Comparison of ENCODE assay signal across 8 cellular contexts in the genomic region with DNA sequence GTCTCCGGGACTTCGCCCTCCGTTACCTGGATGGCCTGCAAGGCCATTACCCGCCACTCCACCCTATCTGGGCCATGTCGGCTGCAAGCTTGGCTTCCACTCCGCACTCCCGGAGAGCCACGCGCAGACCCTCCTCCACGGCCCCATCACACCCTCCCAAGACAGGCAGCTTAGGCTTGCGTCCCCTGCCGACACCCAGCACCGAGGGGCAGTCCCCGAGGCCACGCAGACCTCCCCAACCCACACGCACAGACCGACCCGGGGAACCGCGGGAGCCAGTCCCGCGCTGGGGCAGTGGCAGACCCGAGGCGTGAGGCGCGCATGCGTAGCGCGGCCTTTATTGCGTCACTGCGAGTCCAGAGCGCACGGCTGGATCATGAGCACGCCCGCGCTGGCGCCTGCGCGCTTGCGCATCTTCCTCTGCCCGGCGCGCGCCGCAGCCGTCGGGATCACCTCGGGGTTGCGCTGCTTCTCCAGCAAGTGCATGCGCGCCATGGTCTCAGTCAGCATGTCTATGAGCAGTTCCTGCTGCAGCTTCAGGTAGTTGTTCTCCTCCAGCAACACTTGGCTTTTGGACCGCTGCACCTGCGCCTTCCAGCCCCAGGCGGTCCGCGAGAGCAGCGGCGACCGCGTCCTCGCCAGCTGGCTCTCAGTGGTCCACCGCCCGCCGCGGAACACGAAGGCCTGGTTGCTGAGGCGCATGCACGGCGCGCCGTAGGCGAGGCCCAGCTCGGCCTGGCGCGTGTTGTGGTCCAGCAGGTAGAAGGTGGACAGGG. TPM values are rescaled to one million over a fixed set of nuclear protein-coding genes. Genes with fewer than 3 reads are reported as not detected.
A peak's percentile ranks its signal among the peaks of the same experiment; 100 is the strongest.
DNase-seq lines count a peak whose midpoint lies in the region; ATAC-seq and TF ChIP-seq lines count a peak whose summit lies in the region.

No MANE protein-coding gene starts in this region.

- H3K27ac ChIP-seq in HCT116 (ENCODE audit: low read depth, low read length): peak overlapping the region; percentile 83
- peak overlapping the region; percentile 40 for H3K27ac ChIP-seq in MM.1S (ENCODE audit: low read length)
- peak overlapping the region; percentile 78 for H3K27ac ChIP-seq in stomach smooth muscle (ENCODE audit: low read length)

- H2AFZ ChIP-seq in HCT116 (ENCODE audit: low read depth, low read length, poor library complexity, severe bottlenecking) (no peak overlapping the region), MM.1S (ENCODE audit: low read length) (peak overlapping the region; percentile 99), neuron (ENCODE audit: low read depth, low read length) (peak overlapping the region; percentile 46)

- RAD21 ChIA-PET in HCT116 (lab: Charles Lee; ENCODE audit: low non-redundant PET in 1 of 2, low total read pairs in 2 of 2, uncharacterized antibody in 2 of 2, unreplicated experiment in 2 of 2): no interaction called here

- no peak for TF ChIP-seq RAD21 in HCT116 (IDR thresholded peaks at IDR 0.05; ENCODE audit: low read depth)

- peak; percentile 97 for TF ChIP-seq POLR2A in HCT116 (IDR thresholded peaks at IDR 0.05; ENCODE audit: borderline replicate concordance, extremely low read depth, insufficient read depth, insufficient read length)

- H3F3A ChIP-seq in MM.1S (ENCODE audit: insufficient read depth, low read length): peaks cover 3% of the 10 kb centered on the region; the same call in 1 of the 2 replicates

- no peak for TF ChIP-seq CTCF in HCT116 (IDR thresholded peaks at IDR 0.05 in 2 of 3, conservative IDR thresholded peaks at IDR 0.05 in 1 of 3; ENCODE audit: borderline replicate concordance in 1 of 3, insufficient read depth in 1 of 3, low read depth in 2 of 3, low read length in 2 of 3)
- no peak for TF ChIP-seq CTCF in MM.1S (IDR thresholded peaks at IDR 0.05; ENCODE audit: low read length)

- peaks cover 21% of the 10 kb centered on the region for H3K79me2 ChIP-seq in HCT116 (ENCODE audit: insufficient read depth, low read length)
- H3K79me2 ChIP-seq in MM.1S (ENCODE audit: low read length): peaks cover 5% of the 10 kb centered on the region

- H3K4me2 ChIP-seq in HCT116 (ENCODE audit: low read length): peak overlapping the region; percentile 94
- peak overlapping the region; percentile 94 for H3K4me2 ChIP-seq in MM.1S (ENCODE audit: low read depth, low read length)

- H3K9me2 ChIP-seq in HCT116 (ENCODE audit: insufficient read depth) (no peaks in the 10 kb centered on the region), MM.1S (replicated peaks; ENCODE audit: insufficient read depth, low read length) (no peaks in the 10 kb centered on the region)

- H3K36me3 ChIP-seq in HCT116 (ENCODE audit: control insufficient read depth in 1 of 2, insufficient read depth in 2 of 2, low read length in 2 of 2) (no peaks in the 10 kb centered on the region), MM.1S (replicated peaks; ENCODE audit: insufficient read depth, low read length) (no peaks in the 10 kb centered on the region), neuron (ENCODE audit: insufficient read depth, low read length) (no peaks in the 10 kb centered on the region), stomach smooth muscle (ENCODE audit: control insufficient read depth in 2 of 2, insufficient read depth in 2 of 2, low read length in 2 of 2) (no peaks in the 10 kb centered on the region)

- H3K4me1 ChIP-seq in HCT116 (ENCODE audit: control insufficient read depth in 1 of 2, insufficient read depth in 2 of 2, low read length in 2 of 2): peaks cover 12 to 18% of the 10 kb centered on the region in 2 experiments
- H3K4me1 ChIP-seq in MM.1S (ENCODE audit: low read length): peaks cover 8% of the 10 kb centered on the region
- H3K4me1 ChIP-seq in neuron (ENCODE audit: insufficient read depth, low read length): peaks cover 5% of the 10 kb centered on the region
- peaks cover 11% of the 10 kb centered on the region for H3K4me1 ChIP-seq in stomach smooth muscle (ENCODE audit: control insufficient read depth, insufficient read depth, low read length)

- POLR2A ChIA-PET in HCT116 (lab: Charles Lee): no interaction called here

- ATAC-seq in HCT116: peak; percentile 92

- peak; percentile 93 for DNase-seq in GDM1 (lab: John Stamatoyannopoulos, UW)
- peak; percentile 88 for DNase-seq in HCT116 (ENCODE audit: low read depth, low spot score)
- peak; percentile 97 for DNase-seq in MM.1S
- DNase-seq in SIG-M5 treated with dmso at 0.1 percent for 504 hours (lab: John Stamatoyannopoulos, UW; ENCODE audit: unreplicated experiment): peak; percentile 94
- DNase-seq in activated naive CD4-positive, alpha-beta T cell (lab: John Stamatoyannopoulos, UW): peak; percentile 82 to 90 (median 85)
- DNase-seq in foreskin melanocyte: peak; percentile 91

- intact Hi-C loops in HCT116 (cut with micrococcal nuclease): loop anchor here (1.0 kb wide), 1 partner anchor 20 kb away; the partner anchor contains the start of gene CANX

- H3K4me3 ChIP-seq in HCT116 (replicated peaks in 1 of 2; ENCODE audit: low read depth in 1 of 2, low read length in 2 of 2): peak overlapping the region; percentile 92 to 98
- peak overlapping the region; percentile 94 for H3K4me3 ChIP-seq in MM.1S (ENCODE audit: low read length)
- peak overlapping the region; percentile 58 for H3K4me3 ChIP-seq in neuron (ENCODE audit: low read length)
- H3K4me3 ChIP-seq in stomach smooth muscle (ENCODE audit: low read length in 2 of 2): peak overlapping the region; percentile 75 to 97

- H3K9ac ChIP-seq in HCT116 (ENCODE audit: low read length) (peak overlapping the region; percentile 99), MM.1S (ENCODE audit: low read length) (peak overlapping the region; percentile 91), stomach smooth muscle (ENCODE audit: low read length in 2 of 2) (peak overlapping the region; percentile 79 to 92)

- no TSS peak for BruUV-seq in HCT116 (replicated peaks; lab: Mats Ljungman, UMichigan)

- no peaks in the 10 kb centered on the region for H3K27me3 ChIP-seq in HCT116 (ENCODE audit: insufficient read depth, low read length)
- H3K27me3 ChIP-seq in MM.1S (replicated peaks; ENCODE audit: insufficient read depth, low read length): no peaks in the 10 kb centered on the region
- H3K27me3 ChIP-seq in neuron (ENCODE audit: insufficient read depth, low read length): no peaks in the 10 kb centered on the region
- no peaks in the 10 kb centered on the region for H3K27me3 ChIP-seq in stomach smooth muscle (ENCODE audit: control insufficient read depth in 1 of 2, insufficient read depth in 2 of 2, low read length in 2 of 2)

- CTCF ChIA-PET in HCT116 (lab: Charles Lee): interaction anchor here (1.7 kb wide), 1 partner anchor 10 kb away, joined by 7 read pairs; no protein-coding TSS in a partner anchor

- H4K20me1 ChIP-seq in HCT116 (ENCODE audit: insufficient read depth) (no peaks in the 10 kb centered on the region), MM.1S (ENCODE audit: insufficient read depth, low read length) (no peaks in the 10 kb centered on the region)

- no peaks in the 10 kb centered on the region for H3K9me3 ChIP-seq in HCT116 (ENCODE audit: control insufficient read depth in 1 of 2, insufficient read depth in 1 of 2, low read depth in 1 of 2, low read length in 2 of 2)
- no peaks in the 10 kb centered on the region for H3K9me3 ChIP-seq in MM.1S (replicated peaks; ENCODE audit: insufficient read depth, low read length)
- peaks cover 3% of the 10 kb centered on the region for H3K9me3 ChIP-seq in neuron (ENCODE audit: low read length)
- H3K9me3 ChIP-seq in stomach smooth muscle (ENCODE audit: control insufficient read depth in 2 of 2, low read length in 2 of 2): no peaks in the 10 kb centered on the region

TF ChIP-seq in HCT116, 20 proteins besides CTCF, POLR2A, EP300 and RAD21:
- peak; percentile 23 for TF ChIP-seq YY1 (IDR thresholded peaks at IDR 0.05; ENCODE audit: extremely low read depth, insufficient replicate concordance, low read depth, low read length)
- no peak for TF ChIP-seq EZH2phosphoT487 (IDR thresholded peaks at IDR 0.05; ENCODE audit: borderline replicate concordance)
- TF ChIP-seq TCF7L2 (IDR thresholded peaks at IDR 0.05; ENCODE audit: borderline replicate concordance, extremely low read depth, insufficient read depth, insufficient read length): peak; percentile 60
- peak; percentile 87; the same call in 1 of the 2 replicates for TF ChIP-seq ZFX (IDR thresholded peaks at IDR 0.05)
- TF ChIP-seq POLR2AphosphoS5 (IDR thresholded peaks at IDR 0.05; ENCODE audit: low read depth, low read length): peak; percentile 99

RNA-seq across cellular contexts. Expression of gene CBY3, which starts 2.4 kb away (rescaled TPM):
- not detected for total RNA-seq in HCT116 (2021; ENCODE audit: unreplicated experiment)
- 0.15 TPM in 1 of 2 replicates, not detected in the other for polyA plus RNA-seq in HCT116 (2012)

RNA-seq across cellular contexts. Expression of gene CANX, which starts 20.3 kb away (rescaled TPM):
- 766 TPM for total RNA-seq in HCT116 (2021; ENCODE audit: unreplicated experiment)
- 772 and 862 TPM in 2 replicates for polyA plus RNA-seq in HCT116 (2012)

RNA-seq across cellular contexts. Expression of gene MAML1, which starts 54.2 kb away (rescaled TPM):
- total RNA-seq in HCT116 (2021; ENCODE audit: unreplicated experiment): 29.5 TPM
- polyA plus RNA-seq in HCT116 (2012): 24.3 and 27.2 TPM in 2 replicates

RNA-seq across cellular contexts. Expression of gene HNRNPH1, which starts 55.0 kb away (rescaled TPM):
- total RNA-seq in HCT116 (2021; ENCODE audit: unreplicated experiment): 788 TPM
- 320 and 338 TPM in 2 replicates for polyA plus RNA-seq in HCT116 (2012)

Comparison
In these comparisons a context has a peak if more than half of its experiments do, and no peak if none do; other contexts are left out.
1. Peak in every context shown above with its lines: DNase-seq, ATAC-seq, H3K4me3 ChIP-seq and H3K27ac ChIP-seq.